ENCODE assay signal across 8 cellular contexts in the genomic region with DNA sequence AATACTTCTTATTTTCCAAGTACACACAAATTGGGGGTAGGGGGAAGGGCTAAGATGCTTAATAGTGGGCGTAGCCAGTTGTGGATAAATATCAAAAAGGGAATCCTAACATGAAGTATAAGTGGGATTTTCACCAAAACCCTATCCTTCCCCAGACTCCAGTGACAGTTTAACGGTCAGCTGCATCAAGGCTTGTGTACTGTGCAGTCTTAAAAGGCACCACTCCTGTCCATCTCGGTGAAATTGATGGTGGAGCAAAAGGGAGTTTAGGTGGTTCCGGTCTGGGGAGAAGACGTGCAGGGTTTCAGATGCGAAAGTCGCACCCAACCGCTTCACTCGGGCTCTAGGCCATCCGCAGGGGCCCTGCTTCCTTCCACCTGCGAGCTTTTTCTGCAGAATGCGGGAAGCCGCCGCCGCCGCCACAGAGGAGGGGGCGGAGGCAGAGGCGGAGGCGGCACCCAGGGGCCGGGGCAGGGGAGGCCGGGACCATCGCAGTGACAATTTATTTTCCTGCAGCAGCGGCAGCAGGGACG. TPM values are rescaled to one million over a fixed set of nuclear protein-coding genes. Genes with fewer than 3 reads are reported as not detected.
A peak's percentile ranks its signal among the peaks of the same experiment; 100 is the strongest.
DNase-seq lines count a peak whose midpoint lies in the region; ATAC-seq, FAIRE-seq and TF ChIP-seq lines count a peak whose summit lies in the region.

Gene STAMBPL1 (plus strand): TSS at position 492 of the 533 bp plus-strand sequence. CDS start 21,464 bp downstream, outside the sequence.

- H3K9me1 ChIP-seq in endothelial cell of umbilical vein (replicated peaks; ENCODE audit: control insufficient read depth, extremely low read depth, insufficient read depth, low read length): no peaks in the 10 kb centered on the region

- H3K36me3 ChIP-seq in endothelial cell of umbilical vein (ENCODE audit: control insufficient read depth in 2 of 2, extremely low read depth in 1 of 2, insufficient read depth in 2 of 2, low read length in 2 of 2): no peaks in the 10 kb centered on the region

- no peaks in the 10 kb centered on the region for H3K27me3 Mint-ChIP-seq in naive thymus-derived CD8-positive, alpha-beta T cell
- no peaks in the 10 kb centered on the region for H3K27me3 Mint-ChIP-seq in stimulated activated naive CD8-positive, alpha-beta T cell treated with anti-CD3 and anti-CD28 coated beads, Interleukin-15, amount 100 ng/mL, for 72 hours

- peak; percentile 56 for ATAC-seq in HG02852 (IDR thresholded peaks at IDR 0.05; ENCODE audit: unreplicated experiment)
- ATAC-seq in naive thymus-derived CD8-positive, alpha-beta T cell: peak; percentile 75 to 78
- peak; percentile 82 for ATAC-seq in stimulated activated naive CD8-positive, alpha-beta T cell treated with anti-CD3 and anti-CD28 coated beads, Interleukin-15, amount 100 ng/mL, for 72 hours

- peak within 1 kb of the TSS; percentile 93 to 99 (median 98) for H3K4me3 Mint-ChIP-seq in naive thymus-derived CD8-positive, alpha-beta T cell
- peak within 1 kb of the TSS; percentile 91 to 99 for H3K4me3 Mint-ChIP-seq in stimulated activated naive CD8-positive, alpha-beta T cell treated with anti-CD3 and anti-CD28 coated beads, Interleukin-15, amount 100 ng/mL, for 72 hours

- H3K4me3 ChIP-seq in endothelial cell of umbilical vein (replicated peaks in 1 of 3; ENCODE audit: insufficient read depth in 1 of 3, low read depth in 1 of 3, low read length in 3 of 3): peak within 1 kb of the TSS; percentile 30 to 55 (median 55)

- no peak for FAIRE-seq in endothelial cell of umbilical vein (lab: Jason Lieb, UNC)

- no peak for TF ChIP-seq CTCF in endothelial cell of umbilical vein (IDR thresholded peaks at IDR 0.05; ENCODE audit: extremely low read depth in 1 of 2, insufficient read depth in 1 of 2, low read depth in 1 of 2, low read length in 2 of 2)

- H3K9me3 ChIP-seq in endothelial cell of umbilical vein (replicated peaks; ENCODE audit: control insufficient read depth, insufficient read depth, low read length): no peaks in the 10 kb centered on the region

- no peaks in the 10 kb centered on the region for H4K20me1 ChIP-seq in endothelial cell of umbilical vein (replicated peaks; ENCODE audit: control insufficient read depth, extremely low read depth, insufficient read depth, low read length)

- peak; percentile 44 to 81 (median 79) for DNase-seq in NCI-H1417 (lab: John Stamatoyannopoulos, UW)
- DNase-seq in NCI-H1417 treated with DMSO at 0.1 percent for 48 hours (lab: John Stamatoyannopoulos, UW): no peak
- DNase-seq in NCI-H345 treated with DMSO at 0.1 percent for 48 hours (lab: John Stamatoyannopoulos, UW; ENCODE audit: unreplicated experiment): peak; percentile 33
- peak; percentile 89 for DNase-seq in activated CD8-positive, alpha-beta memory T cell treated with anti-CD3 and anti-CD28 coated beads for 24 hours
- DNase-seq in endothelial cell of umbilical vein (ENCODE audit: low read depth, low spot score): no peak
- DNase-seq in naive thymus-derived CD8-positive, alpha-beta T cell: peak in 9 of 10 donors; percentile 41 to 80 (median 70)
- peak; percentile 81 to 86 for DNase-seq in stimulated activated naive CD8-positive, alpha-beta T cell treated with anti-CD3 and anti-CD28 coated beads, Interleukin-15, amount 100 ng/mL, for 72 hours

- H3K9me3 Mint-ChIP-seq in naive thymus-derived CD8-positive, alpha-beta T cell: no peaks in the 10 kb centered on the region
- H3K9me3 Mint-ChIP-seq in stimulated activated naive CD8-positive, alpha-beta T cell treated with anti-CD3 and anti-CD28 coated beads, Interleukin-15, amount 100 ng/mL, for 72 hours: no peaks in the 10 kb centered on the region

- peaks cover 0 to 2% of the 10 kb centered on the region in 2 experiments for H3K27me3 ChIP-seq in endothelial cell of umbilical vein (ENCODE audit: control insufficient read depth in 2 of 2, insufficient read depth in 2 of 2, low read length in 2 of 2)

- peak within 1 kb of the TSS; percentile 91 to 97 (median 96) for H3K27ac Mint-ChIP-seq in naive thymus-derived CD8-positive, alpha-beta T cell
- peak within 1 kb of the TSS; percentile 97 for H3K27ac Mint-ChIP-seq in stimulated activated naive CD8-positive, alpha-beta T cell treated with anti-CD3 and anti-CD28 coated beads, Interleukin-15, amount 100 ng/mL, for 72 hours

- H3K9ac ChIP-seq in endothelial cell of umbilical vein (replicated peaks; ENCODE audit: extremely low read depth, insufficient read depth, low read length): peak within 1 kb of the TSS; percentile 86

- H2AFZ ChIP-seq in endothelial cell of umbilical vein (ENCODE audit: low read depth, low read length): peak within 1 kb of the TSS; percentile 89

- POLR2A ChIA-PET in endothelial cell of umbilical vein (lab: Charles Lee): no interaction called here
- POLR2A ChIA-PET in naive thymus-derived CD8-positive, alpha-beta T cell (lab: Charles Lee): interaction anchor here (0.6 to 2.8 kb wide), 19 partner anchors 9 to 1985 kb away, joined by 3 to 16 read pairs (median 4); partner anchors contain the start of genes IFIT5, KLLN, LIPA and PTEN

- peak within 1 kb of the TSS; percentile 84 for H3K27ac ChIP-seq in endothelial cell of umbilical vein (ENCODE audit: insufficient read depth, low read depth, low read length)

- dilution Hi-C loops in endothelial cell of umbilical vein (cut with MboI; ENCODE audit: extremely low pct_ligation_motif_present, low sequenced_read_pairs): no loop called here

- H3K36me3 Mint-ChIP-seq in naive thymus-derived CD8-positive, alpha-beta T cell: peaks cover 0 to 8% (median 3%) of the 10 kb centered on the region in 3 donors

- BruUV-seq in endothelial cell of umbilical vein (replicated peaks; lab: Mats Ljungman, UMichigan): no TSS peak

- peak within 1 kb of the TSS; percentile 88 for H3K4me2 ChIP-seq in endothelial cell of umbilical vein (ENCODE audit: insufficient read depth, low read length)

- intact Hi-C loops in endothelial cell of umbilical vein (cut with micrococcal nuclease): loop anchor here (1.0 to 10.0 kb wide), 6 partner anchors 32 to 1925 kb away; partner anchors contain the start of genes FAS, MMRN2 and SNCG

- no peaks in the 10 kb centered on the region for H3K79me2 ChIP-seq in endothelial cell of umbilical vein (ENCODE audit: control insufficient read depth, insufficient read depth, low read length)

- no peak for TF ChIP-seq POLR2A in endothelial cell of umbilical vein (IDR thresholded peaks at IDR 0.05; ENCODE audit: low read depth, low read length)

- H3K4me1 Mint-ChIP-seq in naive thymus-derived CD8-positive, alpha-beta T cell: peaks cover 16 to 54% (median 52%) of the 10 kb centered on the region in 4 donors
- H3K4me1 Mint-ChIP-seq in stimulated activated naive CD8-positive, alpha-beta T cell treated with anti-CD3 and anti-CD28 coated beads, Interleukin-15, amount 100 ng/mL, for 72 hours: peaks cover 56% of the 10 kb centered on the region

- peaks cover 30% of the 10 kb centered on the region for H3K4me1 ChIP-seq in endothelial cell of umbilical vein (ENCODE audit: control insufficient read depth, extremely low read depth, insufficient read depth, low read length)

- CTCF ChIA-PET in endothelial cell of umbilical vein (lab: Charles Lee): interaction anchor here (0.7 to 3.7 kb wide), 9 partner anchors 10 to 315 kb away, joined by 3 to 21 read pairs (median 4); no protein-coding TSS in a partner anchor

TF ChIP-seq in endothelial cell of umbilical vein, 7 proteins besides CTCF, POLR2A, EP300 and RAD21:
- no peak for TF ChIP-seq JUN (IDR thresholded peaks at IDR 0.05; ENCODE audit: borderline replicate concordance, insufficient read depth, insufficient read length, low read depth)
- no peak for TF ChIP-seq MYC (IDR thresholded peaks at IDR 0.05; ENCODE audit: low read depth, low read length)
- no peak for TF ChIP-seq POLR2AphosphoS5 (IDR thresholded peaks at IDR 0.05; ENCODE audit: insufficient read depth, low read depth, low read length)
- TF ChIP-seq EZH2 (IDR thresholded peaks at IDR 0.05; ENCODE audit: borderline replicate concordance, low read depth, low read length, severe bottlenecking): no peak
- no peak for TF ChIP-seq GATA2 (IDR thresholded peaks at IDR 0.05; ENCODE audit: insufficient read depth, insufficient read length, low read depth, low read length)
- TF ChIP-seq, protein P1, sequence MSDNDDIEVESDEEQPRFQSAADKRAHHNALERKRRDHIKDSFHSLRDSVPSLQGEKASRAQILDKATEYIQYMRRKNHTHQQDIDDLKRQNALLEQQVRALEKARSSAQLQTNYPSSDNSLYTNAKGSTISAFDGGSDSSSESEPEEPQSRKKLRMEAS (IDR thresholded peaks at IDR 0.05; ENCODE audit: insufficient read depth, insufficient read length): no peak
- TF ChIP-seq FOS (IDR thresholded peaks at IDR 0.05; ENCODE audit: borderline replicate concordance, insufficient read depth, low read length): no peak

RNA-seq across cellular contexts. Expression of gene STAMBPL1, which starts in this region (rescaled TPM):
- total RNA-seq in endothelial cell of umbilical vein: 1.0 and 1.8 TPM in 2 replicates
- 0.70 and 0.84 TPM in 2 replicates for polyA plus RNA-seq in endothelial cell of umbilical vein
- polyA plus RNA-seq in endothelial cell of umbilical vein (2011; cell fraction: cytosol; rRNA removed): 0.76 and 0.85 TPM in 2 replicates
- 1.2 and 1.4 TPM in 2 replicates for polyA plus RNA-seq in endothelial cell of umbilical vein (2011; cell fraction: nucleus; rRNA removed)
- polyA plus RNA-seq in endothelial cell of umbilical vein (2012): 0.65 and 1.9 TPM in 2 replicates
- 0.24 and 0.91 TPM in 2 replicates for polyA minus RNA-seq in endothelial cell of umbilical vein
- polyA minus RNA-seq in endothelial cell of umbilical vein (2011; cell fraction: cytosol; rRNA and poly(A)+ RNA removed): 25.0 TPM
- 1.5 and 2.6 TPM in 2 replicates for polyA minus RNA-seq in endothelial cell of umbilical vein (2011; cell fraction: nucleus; rRNA and poly(A)+ RNA removed)
- 10 to 100 TPM; 23.3 to 23.9 TPM for total RNA-seq in naive thymus-derived CD8-positive, alpha-beta T cell
- 1 to 10 TPM; 5.5 to 7.0 (median 6.3) TPM for polyA plus RNA-seq in naive thymus-derived CD8-positive, alpha-beta T cell

Comparison
In these comparisons a context has a peak if more than half of its experiments do, and no peak if none do; other contexts are left out.
1. DNase-seq: peak in NCI-H1417 (3 of 3), NCI-H345 treated with DMSO at 0.1 percent for 48 hours (single experiment), activated CD8-positive, alpha-beta memory T cell treated with anti-CD3 and anti-CD28 coated beads for 24 hours (single experiment), naive thymus-derived CD8-positive, alpha-beta T cell (9 of 10) and stimulated activated naive CD8-positive, alpha-beta T cell treated with anti-CD3 and anti-CD28 coated beads, Interleukin-15, amount 100 ng/mL, for 72 hours (2 of 2); none in NCI-H1417 treated with DMSO at 0.1 percent for 48 hours (single experiment) and endothelial cell of umbilical vein (single experiment).
2. Peak in every context shown above with its lines, with median percentiles within 50 percentile points of each other: ATAC-seq.